18 cellular contexts compared by ENCODE assay signal in the genomic region with DNA sequence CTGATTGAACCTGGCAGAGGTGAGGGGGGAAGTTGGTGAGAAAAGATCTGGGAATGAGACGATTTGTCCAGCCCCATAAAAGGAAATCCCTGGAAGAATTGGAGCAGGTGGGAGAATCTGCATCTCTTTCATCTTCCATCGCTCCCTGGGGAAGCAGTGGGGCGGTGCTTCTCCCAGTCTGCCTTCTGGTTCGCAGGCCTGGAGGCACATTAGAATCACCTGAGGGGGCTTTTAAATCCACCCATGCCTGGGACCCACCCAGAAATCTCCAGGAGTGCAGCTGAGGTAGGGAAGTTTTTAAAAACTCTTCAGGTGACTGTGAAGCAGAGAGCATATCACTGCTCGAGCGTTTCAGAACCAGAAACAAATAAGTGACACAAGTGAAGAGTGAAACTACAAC. TPM values are rescaled to one million over a fixed set of nuclear protein-coding genes. Genes with fewer than 3 reads are reported as not detected.
DNase-seq lines count a peak whose midpoint lies in the region; ATAC-seq and TF ChIP-seq lines count a peak whose summit lies in the region.
"Had no signal": no experiment of that assay in that cellular context is flagged by ENCODE, and none has a peak within 500 bp of the region (broad histone marks: within the 10 kb centered on the region; RNA-seq: fewer than 3 reads in every experiment).

No MANE protein-coding gene starts in this region.

- no peak for TF ChIP-seq CTCF in GM23338 (conservative IDR thresholded peaks at IDR 0.05; ENCODE audit: low read depth in 2 of 2)
- no peak for TF ChIP-seq CTCF in endodermal cell (conservative IDR thresholded peaks at IDR 0.05)
- no peak for TF ChIP-seq CTCF in sigmoid colon (IDR thresholded peaks at IDR 0.05)
- TF ChIP-seq CTCF in foreskin keratinocyte (conservative IDR thresholded peaks at IDR 0.05): no peak
- no peak for TF ChIP-seq CTCF in PC-9 (conservative IDR thresholded peaks at IDR 0.05)
- no peak for TF ChIP-seq CTCF in vagina (IDR thresholded peaks at IDR 0.05)

- peak overlapping the region; percentile 69; the same call in 1 of the 2 replicates for H2AFZ ChIP-seq in GM23338
- H2AFZ ChIP-seq in PC-9: no peak overlapping the region

- H3K4me3 ChIP-seq in GM23338 (no peak overlapping the region), endodermal cell (ENCODE audit: low read length) (no peak overlapping the region), sigmoid colon (no peak overlapping the region), PC-9 (no peak overlapping the region), vagina (no peak overlapping the region)
- H3K4me3 ChIP-seq: BLaER1, coronary artery had no signal

- H3K4me3 Mint-ChIP-seq in GM23338 (no peak overlapping the region), endodermal cell (no peak overlapping the region)
- H3K4me3 Mint-ChIP-seq: activated naive CD4-positive, alpha-beta T cell treated with anti-CD3 and anti-CD28 coated beads for 36 hours; memory B cell; stimulated activated effector memory CD8-positive, alpha-beta T cell treated with anti-CD3 and anti-CD28 coated beads, Interleukin-12 subunit alpha, Interleukin-12 subunit beta, amount 100 ng/mL, for 72 hours had no signal

- no peaks in the 10 kb centered on the region for H3F3A ChIP-seq in GM23338 (replicated peaks; ENCODE audit: low read depth)
- H3F3A ChIP-seq in PC-9 (ENCODE audit: insufficient read depth, low read depth): no peaks in the 10 kb centered on the region

- CTCF ChIA-PET in PC-9 (lab: Charles Lee): no interaction called here

- WGBS in endodermal cell (ENCODE audit: insufficient coverage in 1 of 2, insufficient read length in 1 of 2), 2 experiments: 74 to 85% methylated on average over 2 to 6 of the region's 6 CpGs
- 89 to 92% methylated on average over 6 of the region's 6 CpGs for WGBS in sigmoid colon, 2 donors

- H4K20me1 ChIP-seq in GM23338 (replicated peaks; ENCODE audit: insufficient read depth) (no peaks in the 10 kb centered on the region), PC-9 (ENCODE audit: insufficient read depth) (no peaks in the 10 kb centered on the region)
- H4K20me1 ChIP-seq: BLaER1 had no signal

- no peak for TF ChIP-seq EP300 in sigmoid colon (IDR thresholded peaks at IDR 0.05)

- intact Hi-C loops in sigmoid colon (cut with DNase I) (no loop called here), PC-9 (cut with micrococcal nuclease; ENCODE audit: unreplicated experiment) (no loop called here), vagina (cut with DNase I) (no loop called here)

- H3K36me3 Mint-ChIP-seq in GM23338 (ENCODE audit: low read depth) (no peaks in the 10 kb centered on the region), endodermal cell (ENCODE audit: low read depth) (no peaks in the 10 kb centered on the region)
- H3K36me3 Mint-ChIP-seq: stimulated activated effector memory CD8-positive, alpha-beta T cell treated with anti-CD3 and anti-CD28 coated beads, Interleukin-12 subunit alpha, Interleukin-12 subunit beta, amount 100 ng/mL, for 72 hours had no signal

- H3K4me2 ChIP-seq in GM23338 (peak overlapping the region; percentile 45; the same call in 1 of the 2 replicates), PC-9 (no peak overlapping the region)
- H3K4me2 ChIP-seq: BLaER1 had no signal

- no TSS peak for BruUV-seq in PC-9 (replicated peaks; lab: Mats Ljungman, UMichigan)

- H3K4me1 Mint-ChIP-seq in GM23338 (peaks cover 15% of the 10 kb centered on the region; the same call in 2 of the 3 replicates), endodermal cell (peaks cover 24% of the 10 kb centered on the region)
- H3K4me1 Mint-ChIP-seq: stimulated activated effector memory CD8-positive, alpha-beta T cell treated with anti-CD3 and anti-CD28 coated beads, Interleukin-12 subunit alpha, Interleukin-12 subunit beta, amount 100 ng/mL, for 72 hours had no signal

- no peaks in the 10 kb centered on the region for H3K9me2 ChIP-seq in GM23338 (ENCODE audit: insufficient read depth)
- no peaks in the 10 kb centered on the region for H3K9me2 ChIP-seq in PC-9 (ENCODE audit: insufficient read depth)

- no peaks in the 10 kb centered on the region for H3K79me2 ChIP-seq in GM23338 (replicated peaks; ENCODE audit: insufficient read depth)
- H3K79me2 ChIP-seq in PC-9 (ENCODE audit: low read depth): no peaks in the 10 kb centered on the region

- peak; percentile 45; the same call in 2 of the 3 replicates for ATAC-seq in GM23338
- ATAC-seq in foreskin keratinocyte: no peak
- ATAC-seq in GM18498 (IDR thresholded peaks at IDR 0.05; ENCODE audit: unreplicated experiment): no peak
- ATAC-seq: stimulated activated effector memory CD8-positive, alpha-beta T cell treated with anti-CD3 and anti-CD28 coated beads, Interleukin-12 subunit alpha, Interleukin-12 subunit beta, amount 100 ng/mL, for 72 hours had no signal

- H3K4me1 ChIP-seq in GM23338 (ENCODE audit: insufficient read depth): 0 out of 2 replicates have a peak, but pooled peaks cover 4% of the 10 kb centered on the region
- H3K4me1 ChIP-seq in endodermal cell (ENCODE audit: control insufficient read depth, insufficient read depth, low read length): peaks cover 4% of the 10 kb centered on the region
- peaks cover 0 to 26% (median 25%) of the 10 kb centered on the region in 4 donors for H3K4me1 ChIP-seq in sigmoid colon
- no peaks in the 10 kb centered on the region for H3K4me1 ChIP-seq in foreskin keratinocyte
- no peaks in the 10 kb centered on the region for H3K4me1 ChIP-seq in PC-9 (replicated peaks; ENCODE audit: insufficient read depth)
- H3K4me1 ChIP-seq in vagina: no peaks in the 10 kb centered on the region

- no peaks in the 10 kb centered on the region for H3K9me3 ChIP-seq in endodermal cell (ENCODE audit: control insufficient read depth, low read length)
- no peaks in the 10 kb centered on the region for H3K9me3 ChIP-seq in sigmoid colon
- H3K9me3 ChIP-seq in PC-9 (ENCODE audit: insufficient read depth, low read depth): no peaks in the 10 kb centered on the region
- H3K9me3 ChIP-seq in vagina: no peaks in the 10 kb centered on the region
- H3K9me3 ChIP-seq: BLaER1 had no signal

- no peaks in the 10 kb centered on the region for H3K9me3 Mint-ChIP-seq in GM23338
- peaks cover 8% of the 10 kb centered on the region for H3K9me3 Mint-ChIP-seq in endodermal cell
- H3K9me3 Mint-ChIP-seq: activated naive CD4-positive, alpha-beta T cell treated with anti-CD3 and anti-CD28 coated beads for 36 hours; stimulated activated effector memory CD8-positive, alpha-beta T cell treated with anti-CD3 and anti-CD28 coated beads, Interleukin-12 subunit alpha, Interleukin-12 subunit beta, amount 100 ng/mL, for 72 hours had no signal

- POLR2A ChIA-PET in PC-9 (lab: Charles Lee; ENCODE audit: unreplicated experiment): no interaction called here

- H3K27ac Mint-ChIP-seq in GM23338 (peak overlapping the region; percentile 19; the same call in 1 of the 2 replicates), endodermal cell (no peak overlapping the region)
- H3K27ac Mint-ChIP-seq: activated naive CD4-positive, alpha-beta T cell treated with anti-CD3 and anti-CD28 coated beads for 36 hours; memory B cell; stimulated activated effector memory CD8-positive, alpha-beta T cell treated with anti-CD3 and anti-CD28 coated beads, Interleukin-12 subunit alpha, Interleukin-12 subunit beta, amount 100 ng/mL, for 72 hours had no signal

- no peak overlapping the region for H3K9ac ChIP-seq in endodermal cell (ENCODE audit: extremely low read depth, low read length, poor library complexity, severe bottlenecking)
- H3K9ac ChIP-seq: BLaER1 had no signal

- peaks cover 5% of the 10 kb centered on the region for H3K27me3 Mint-ChIP-seq in GM23338 (ENCODE audit: insufficient read depth, low read depth, poor library complexity)
- H3K27me3 Mint-ChIP-seq in endodermal cell (ENCODE audit: insufficient read depth): no peaks in the 10 kb centered on the region
- H3K27me3 Mint-ChIP-seq: memory B cell had no signal

- H3K27me3 ChIP-seq in GM23338 (ENCODE audit: insufficient read depth) (no peaks in the 10 kb centered on the region), endodermal cell (ENCODE audit: control insufficient read depth, insufficient read depth, low read length, poor library complexity, severe bottlenecking) (no peaks in the 10 kb centered on the region), sigmoid colon (no peaks in the 10 kb centered on the region), foreskin keratinocyte (peaks cover 7% of the 10 kb centered on the region), PC-9 (ENCODE audit: insufficient read depth, low read depth) (no peaks in the 10 kb centered on the region), vagina (no peaks in the 10 kb centered on the region)
- H3K27me3 ChIP-seq: BLaER1 had no signal

- TF ChIP-seq POLR2A in sigmoid colon (IDR thresholded peaks at IDR 0.05) (no peak), vagina (IDR thresholded peaks at IDR 0.05) (no peak)

- H3K27ac ChIP-seq in GM23338 (ENCODE audit: low read depth) (no peak overlapping the region), endodermal cell (ENCODE audit: low read depth, low read length) (no peak overlapping the region), sigmoid colon (peak overlapping the region; percentile 68 to 89 (median 82)), foreskin keratinocyte (no peak overlapping the region), PC-9 (no peak overlapping the region), vagina (no peak overlapping the region)
- H3K27ac ChIP-seq: BLaER1, coronary artery, RWPE1 had no signal

- H3K36me3 ChIP-seq in GM23338 (ENCODE audit: insufficient read depth) (no peaks in the 10 kb centered on the region), endodermal cell (ENCODE audit: control insufficient read depth, insufficient read depth, low read length) (no peaks in the 10 kb centered on the region), sigmoid colon (no peaks in the 10 kb centered on the region), PC-9 (ENCODE audit: low read depth) (no peaks in the 10 kb centered on the region), vagina (no peaks in the 10 kb centered on the region)
- H3K36me3 ChIP-seq: BLaER1 had no signal

- no peak for DNase-seq in GM23338 (ENCODE audit: low spot score)
- peak; percentile 89 for DNase-seq in NCI-H2171 treated with DMSO at 0.1 percent for 48 hours (lab: John Stamatoyannopoulos, UW)
- peak; percentile 46 for DNase-seq in endodermal cell
- no peak for DNase-seq in sigmoid colon
- no peak for DNase-seq in foreskin keratinocyte
- no peak for DNase-seq in PC-9
- no peak for DNase-seq in vagina (ENCODE audit: extremely low spot score in 2 of 2)
- DNase-seq: activated CD4-positive, alpha-beta T cell treated with anti-CD3 and anti-CD28 coated beads for 48 hours; activated naive CD4-positive, alpha-beta T cell treated with anti-CD3 and anti-CD28 coated beads for 36 hours; amniotic stem cell; COR-L47; left cardiac atrium had no signal

TF ChIP-seq in GM23338, 12 proteins besides CTCF, POLR2A, EP300 and RAD21 (continues in another document):
- no peak for TF ChIP-seq EZH2phosphoT487 (IDR thresholded peaks at IDR 0.05; ENCODE audit: unreplicated experiment)

RNA-seq across cellular contexts. Expression of a gene that starts 26.7 kb away (rescaled TPM):
- 52.7 and 78.1 TPM in 2 replicates for total RNA-seq in GM23338 (2014; rRNA removed; shearing (Covaris generic))
- polyA plus RNA-seq in GM23338 (2016; fragmentation: Nextera tagmentation; extraction: Ambion mirVana) (39.0 and 39.3 TPM in 2 replicates), sigmoid colon (10 to 100 TPM; 21.0 to 84.0 (median 24.3) TPM), foreskin keratinocyte (70.4 and 86.3 TPM in 2 replicates)
- total RNA-seq in endodermal cell (10 to 100 TPM; 74.8 to 76.7 TPM), sigmoid colon (100 to 1,000 TPM in 3 of 4 donors, 10 to 100 TPM in 1; 99.5 to 184 (median 144) TPM), foreskin keratinocyte (94.3 and 98.9 TPM in 2 replicates), PC-9 (2021) (83.9 and 102 TPM in 2 replicates), vagina (76.9 TPM)
- polyA plus RNA-seq in endodermal cell (2013, experiment 1 of 2): 58.1 TPM
- polyA plus RNA-seq in endodermal cell (2013, experiment 2 of 2): 55.4 TPM

Comparison
In these comparisons a context has a peak if more than half of its experiments do, and no peak if none do; other contexts are left out.
1. DNase-seq: peak in NCI-H2171 treated with DMSO at 0.1 percent for 48 hours (single experiment) and endodermal cell (single experiment); none in GM23338 (single experiment), sigmoid colon (single experiment), foreskin keratinocyte (0 of 2), PC-9 (0 of 2) and vagina (0 of 2).
2. H3K27ac ChIP-seq: peak in sigmoid colon (4 of 4); none in GM23338 (single experiment), endodermal cell (single experiment), foreskin keratinocyte (single experiment), PC-9 (single experiment) and vagina (single experiment).